Comparison of ENCODE assay signal across 2 cellular contexts in the genomic region with DNA sequence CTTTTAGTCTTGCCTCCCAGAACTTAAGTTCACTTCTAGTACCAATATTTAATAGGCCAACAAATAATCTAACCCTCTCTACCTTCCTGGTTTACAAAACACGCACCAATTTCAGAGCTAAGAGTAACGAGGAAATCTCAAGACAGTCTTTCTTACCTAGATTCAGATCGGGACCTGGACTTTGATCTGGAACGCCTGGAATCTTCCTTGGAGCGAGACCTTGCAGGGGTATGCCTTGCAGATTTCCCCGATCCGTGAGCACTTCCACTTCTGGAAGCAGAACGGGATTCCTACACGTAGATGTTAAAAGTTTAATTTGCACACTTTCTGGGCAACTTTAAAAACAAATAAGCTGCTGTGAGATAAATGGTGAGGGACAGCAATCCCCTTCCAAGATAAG.
TF ChIP-seq lines count a peak whose summit lies in the region.

No MANE protein-coding gene starts in this region.

TF ChIP-seq in GM23338, 12 proteins besides CTCF, POLR2A, EP300 and RAD21 (continues in another document):
- TF ChIP-seq, protein P1, sequence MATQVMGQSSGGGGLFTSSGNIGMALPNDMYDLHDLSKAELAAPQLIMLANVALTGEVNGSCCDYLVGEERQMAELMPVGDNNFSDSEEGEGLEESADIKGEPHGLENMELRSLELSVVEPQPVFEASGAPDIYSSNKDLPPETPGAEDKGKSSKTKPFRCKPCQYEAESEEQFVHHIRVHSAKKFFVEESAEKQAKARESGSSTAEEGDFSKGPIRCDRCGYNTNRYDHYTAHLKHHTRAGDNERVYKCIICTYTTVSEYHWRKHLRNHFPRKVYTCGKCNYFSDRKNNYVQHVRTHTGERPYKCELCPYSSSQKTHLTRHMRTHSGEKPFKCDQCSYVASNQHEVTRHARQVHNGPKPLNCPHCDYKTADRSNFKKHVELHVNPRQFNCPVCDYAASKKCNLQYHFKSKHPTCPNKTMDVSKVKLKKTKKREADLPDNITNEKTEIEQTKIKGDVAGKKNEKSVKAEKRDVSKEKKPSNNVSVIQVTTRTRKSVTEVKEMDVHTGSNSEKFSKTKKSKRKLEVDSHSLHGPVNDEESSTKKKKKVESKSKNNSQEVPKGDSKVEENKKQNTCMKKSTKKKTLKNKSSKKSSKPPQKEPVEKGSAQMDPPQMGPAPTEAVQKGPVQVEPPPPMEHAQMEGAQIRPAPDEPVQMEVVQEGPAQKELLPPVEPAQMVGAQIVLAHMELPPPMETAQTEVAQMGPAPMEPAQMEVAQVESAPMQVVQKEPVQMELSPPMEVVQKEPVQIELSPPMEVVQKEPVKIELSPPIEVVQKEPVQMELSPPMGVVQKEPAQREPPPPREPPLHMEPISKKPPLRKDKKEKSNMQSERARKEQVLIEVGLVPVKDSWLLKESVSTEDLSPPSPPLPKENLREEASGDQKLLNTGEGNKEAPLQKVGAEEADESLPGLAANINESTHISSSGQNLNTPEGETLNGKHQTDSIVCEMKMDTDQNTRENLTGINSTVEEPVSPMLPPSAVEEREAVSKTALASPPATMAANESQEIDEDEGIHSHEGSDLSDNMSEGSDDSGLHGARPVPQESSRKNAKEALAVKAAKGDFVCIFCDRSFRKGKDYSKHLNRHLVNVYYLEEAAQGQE (IDR thresholded peaks at IDR 0.05; ENCODE audit: unreplicated experiment): no peak
- TF ChIP-seq, protein P2, sequence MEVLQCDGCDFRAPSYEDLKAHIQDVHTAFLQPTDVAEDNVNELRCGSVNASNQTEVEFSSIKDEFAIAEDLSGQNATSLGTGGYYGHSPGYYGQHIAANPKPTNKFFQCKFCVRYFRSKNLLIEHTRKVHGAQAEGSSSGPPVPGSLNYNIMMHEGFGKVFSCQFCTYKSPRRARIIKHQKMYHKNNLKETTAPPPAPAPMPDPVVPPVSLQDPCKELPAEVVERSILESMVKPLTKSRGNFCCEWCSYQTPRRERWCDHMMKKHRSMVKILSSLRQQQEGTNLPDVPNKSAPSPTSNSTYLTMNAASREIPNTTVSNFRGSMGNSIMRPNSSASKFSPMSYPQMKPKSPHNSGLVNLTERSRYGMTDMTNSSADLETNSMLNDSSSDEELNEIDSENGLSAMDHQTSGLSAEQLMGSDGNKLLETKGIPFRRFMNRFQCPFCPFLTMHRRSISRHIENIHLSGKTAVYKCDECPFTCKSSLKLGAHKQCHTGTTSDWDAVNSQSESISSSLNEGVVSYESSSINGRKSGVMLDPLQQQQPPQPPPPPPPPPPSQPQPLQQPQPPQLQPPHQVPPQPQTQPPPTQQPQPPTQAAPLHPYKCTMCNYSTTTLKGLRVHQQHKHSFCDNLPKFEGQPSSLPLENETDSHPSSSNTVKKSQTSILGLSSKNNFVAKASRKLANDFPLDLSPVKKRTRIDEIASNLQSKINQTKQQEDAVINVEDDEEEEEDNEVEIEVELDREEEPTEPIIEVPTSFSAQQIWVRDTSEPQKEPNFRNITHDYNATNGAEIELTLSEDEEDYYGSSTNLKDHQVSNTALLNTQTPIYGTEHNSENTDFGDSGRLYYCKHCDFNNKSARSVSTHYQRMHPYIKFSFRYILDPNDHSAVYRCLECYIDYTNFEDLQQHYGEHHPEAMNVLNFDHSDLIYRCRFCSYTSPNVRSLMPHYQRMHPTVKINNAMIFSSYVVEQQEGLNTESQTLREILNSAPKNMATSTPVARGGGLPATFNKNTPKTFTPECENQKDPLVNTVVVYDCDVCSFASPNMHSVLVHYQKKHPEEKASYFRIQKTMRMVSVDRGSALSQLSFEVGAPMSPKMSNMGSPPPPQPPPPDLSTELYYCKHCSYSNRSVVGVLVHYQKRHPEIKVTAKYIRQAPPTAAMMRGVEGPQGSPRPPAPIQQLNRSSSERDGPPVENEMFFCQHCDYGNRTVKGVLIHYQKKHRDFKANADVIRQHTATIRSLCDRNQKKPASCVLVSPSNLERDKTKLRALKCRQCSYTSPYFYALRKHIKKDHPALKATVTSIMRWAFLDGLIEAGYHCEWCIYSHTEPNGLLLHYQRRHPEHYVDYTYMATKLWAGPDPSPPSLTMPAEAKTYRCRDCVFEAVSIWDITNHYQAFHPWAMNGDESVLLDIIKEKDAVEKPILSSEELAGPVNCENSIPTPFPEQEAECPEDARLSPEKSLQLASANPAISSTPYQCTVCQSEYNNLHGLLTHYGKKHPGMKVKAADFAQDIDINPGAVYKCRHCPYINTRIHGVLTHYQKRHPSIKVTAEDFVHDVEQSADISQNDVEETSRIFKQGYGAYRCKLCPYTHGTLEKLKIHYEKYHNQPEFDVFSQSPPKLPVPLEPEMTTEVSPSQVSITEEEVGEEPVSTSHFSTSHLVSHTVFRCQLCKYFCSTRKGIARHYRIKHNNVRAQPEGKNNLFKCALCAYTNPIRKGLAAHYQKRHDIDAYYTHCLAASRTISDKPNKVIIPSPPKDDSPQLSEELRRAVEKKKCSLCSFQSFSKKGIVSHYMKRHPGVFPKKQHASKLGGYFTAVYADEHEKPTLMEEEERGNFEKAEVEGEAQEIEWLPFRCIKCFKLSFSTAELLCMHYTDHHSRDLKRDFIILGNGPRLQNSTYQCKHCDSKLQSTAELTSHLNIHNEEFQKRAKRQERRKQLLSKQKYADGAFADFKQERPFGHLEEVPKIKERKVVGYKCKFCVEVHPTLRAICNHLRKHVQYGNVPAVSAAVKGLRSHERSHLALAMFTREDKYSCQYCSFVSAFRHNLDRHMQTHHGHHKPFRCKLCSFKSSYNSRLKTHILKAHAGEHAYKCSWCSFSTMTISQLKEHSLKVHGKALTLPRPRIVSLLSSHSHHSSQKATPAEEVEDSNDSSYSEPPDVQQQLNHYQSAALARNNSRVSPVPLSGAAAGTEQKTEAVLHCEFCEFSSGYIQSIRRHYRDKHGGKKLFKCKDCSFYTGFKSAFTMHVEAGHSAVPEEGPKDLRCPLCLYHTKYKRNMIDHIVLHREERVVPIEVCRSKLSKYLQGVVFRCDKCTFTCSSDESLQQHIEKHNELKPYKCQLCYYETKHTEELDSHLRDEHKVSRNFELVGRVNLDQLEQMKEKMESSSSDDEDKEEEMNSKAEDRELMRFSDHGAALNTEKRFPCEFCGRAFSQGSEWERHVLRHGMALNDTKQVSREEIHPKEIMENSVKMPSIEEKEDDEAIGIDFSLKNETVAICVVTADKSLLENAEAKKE (CRISPR knock-in tag; IDR thresholded peaks at IDR 0.05): no peak
- TF ChIP-seq NANOG (IDR thresholded peaks at IDR 0.05; ENCODE audit: borderline replicate concordance) (no peak), EZH2phosphoT487 (IDR thresholded peaks at IDR 0.05; ENCODE audit: unreplicated experiment) (no peak), ZNF331 (CRISPR knock-in tag; IDR thresholded peaks at IDR 0.05; ENCODE audit: low read depth) (no peak), JUNB (IDR thresholded peaks at IDR 0.05; ENCODE audit: unreplicated experiment) (no peak), CREB1 (CRISPR knock-in tag; IDR thresholded peaks at IDR 0.05; ENCODE audit: low read depth) (no peak), ZNF114 (CRISPR knock-in tag; IDR thresholded peaks at IDR 0.05) (no peak), EZH2 (IDR thresholded peaks at IDR 0.05; ENCODE audit: low read depth, unreplicated experiment) (no peak), STAT1 (IDR thresholded peaks at IDR 0.05; ENCODE audit: unreplicated experiment) (no peak)

TF ChIP-seq in H1, 55 proteins besides CTCF, POLR2A, EP300 and RAD21:
- no peak for TF ChIP-seq PHF8 (conservative IDR thresholded peaks at IDR 0.05; ENCODE audit: low read depth, low read length)
- no peak for TF ChIP-seq CHD2 (IDR thresholded peaks at IDR 0.05; ENCODE audit: low read length)
- TF ChIP-seq POLR2AphosphoS5 (IDR thresholded peaks at IDR 0.05; ENCODE audit: low read depth, low read length): 0 out of 2 replicates have a peak, but pooled peaks have one; percentile 30
